In the genomic region with DNA sequence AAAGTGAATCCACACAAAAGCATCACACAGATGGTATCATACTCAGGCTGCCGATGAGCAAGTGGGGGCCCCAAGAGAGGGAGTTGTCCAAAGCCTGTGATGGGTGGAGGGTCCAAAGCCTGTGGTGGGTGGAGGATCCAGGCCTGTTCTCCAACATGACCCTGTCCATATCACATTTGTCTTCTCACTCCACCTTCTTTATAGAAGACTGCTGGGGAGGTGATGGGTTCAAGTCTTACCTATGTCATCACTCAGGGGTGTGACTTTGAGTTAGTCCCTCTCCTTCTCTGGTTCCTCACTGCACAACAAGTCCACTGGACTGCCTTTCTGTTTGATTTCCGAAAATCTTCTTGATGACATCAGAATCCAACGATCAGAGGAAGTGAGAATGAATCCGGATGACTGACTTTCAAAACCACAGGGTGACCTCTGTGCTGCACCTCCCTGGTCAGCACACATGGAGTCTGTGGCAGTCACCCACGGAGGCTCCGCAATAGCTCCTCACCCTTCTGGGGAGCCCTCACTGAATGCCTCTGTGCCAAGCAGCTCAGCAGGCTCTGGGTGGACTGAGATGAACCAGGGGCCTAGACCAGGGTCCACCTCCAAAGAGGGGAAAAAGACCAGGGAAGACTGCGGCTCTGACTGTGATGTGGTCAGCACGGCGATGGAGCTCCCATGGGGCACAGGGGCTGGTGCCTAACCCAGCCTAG, we compare ENCODE assay signal across 8 cellular contexts.
DNase-seq lines count a peak whose midpoint lies in the region; ATAC-seq and TF ChIP-seq lines count a peak whose summit lies in the region.

No MANE protein-coding gene starts in this region.

- no peaks in the 10 kb centered on the region for H3K36me3 ChIP-seq in brain microvascular endothelial cell (replicated peaks)
- H3K36me3 ChIP-seq in ovary, result no peaks in the 10 kb centered on the region

- ATAC-seq in GM19463 (IDR thresholded peaks at IDR 0.05; ENCODE audit: unreplicated experiment), result peak; percentile 47

- H3K27me3 ChIP-seq in brain microvascular endothelial cell (replicated peaks) (no peaks in the 10 kb centered on the region), ovary (no peaks in the 10 kb centered on the region)

- H3K4me3 ChIP-seq in brain microvascular endothelial cell (ENCODE audit: low read depth, low read length) (no peak overlapping the region), ovary (no peak overlapping the region)

- H3K27ac ChIP-seq in brain microvascular endothelial cell, result peak overlapping the region; percentile 12
- H3K27ac ChIP-seq in ovary, result no peak overlapping the region

- TF ChIP-seq CTCF in brain microvascular endothelial cell (IDR thresholded peaks at IDR 0.05; ENCODE audit: low read depth, low read length, missing control alignments) (no peak), ovary (IDR thresholded peaks at IDR 0.05) (no peak)

- no peak for TF ChIP-seq POLR2A in ovary (IDR thresholded peaks at IDR 0.05)

- in situ Hi-C loops in brain microvascular endothelial cell (cut with HindIII; ENCODE audit: low pct_ligation_motif_present, low sequenced_read_pairs), result no loop called here

- H3K9me3 ChIP-seq in ovary, result no peaks in the 10 kb centered on the region

- peak; percentile 94 for DNase-seq in ELR (ENCODE audit: low read depth)
- peak; percentile 57 for DNase-seq in HK-2 (ENCODE audit: unreplicated experiment)
- DNase-seq in brain microvascular endothelial cell, result peak; percentile 86
- peak; percentile 44 for DNase-seq in stimulated activated CD8-positive, alpha-beta memory T cell treated with anti-CD3 and anti-CD28 coated beads, Interleukin-4, amount 100 ng/mL, for 48 hours
- no peak for DNase-seq in ovary
- no peak for DNase-seq in activated CD8-positive, alpha-beta memory T cell treated with anti-CD3 and anti-CD28 coated beads for 24 hours
- no peak for DNase-seq in NCI-H226

- intact Hi-C loops in ovary (cut with DNase I), result loop anchor here in 1 of 4 donors (1.0 kb wide), 1 partner anchor 65 kb away; no protein-coding TSS in a partner anchor

- H3K4me1 ChIP-seq in ovary (ENCODE audit: insufficient read depth), result no peaks in the 10 kb centered on the region

- WGBS in ovary, 3 donors, result 84 to 89% (median 88%) methylated on average over 9 of the region's 9 CpGs

- TF ChIP-seq EP300 in ovary (IDR thresholded peaks at IDR 0.05), result no peak

Comparison
In these comparisons a context has a peak if more than half of its experiments do, and no peak if none do; other contexts are left out.
1. DNase-seq: peak in ELR (single experiment), HK-2 (single experiment), brain microvascular endothelial cell (single experiment) and stimulated activated CD8-positive, alpha-beta memory T cell treated with anti-CD3 and anti-CD28 coated beads, Interleukin-4, amount 100 ng/mL, for 48 hours (single experiment); none in ovary (0 of 5), activated CD8-positive, alpha-beta memory T cell treated with anti-CD3 and anti-CD28 coated beads for 24 hours (single experiment) and NCI-H226 (single experiment).